Comparison of ENCODE assay signal across 8 cellular contexts in the genomic region with DNA sequence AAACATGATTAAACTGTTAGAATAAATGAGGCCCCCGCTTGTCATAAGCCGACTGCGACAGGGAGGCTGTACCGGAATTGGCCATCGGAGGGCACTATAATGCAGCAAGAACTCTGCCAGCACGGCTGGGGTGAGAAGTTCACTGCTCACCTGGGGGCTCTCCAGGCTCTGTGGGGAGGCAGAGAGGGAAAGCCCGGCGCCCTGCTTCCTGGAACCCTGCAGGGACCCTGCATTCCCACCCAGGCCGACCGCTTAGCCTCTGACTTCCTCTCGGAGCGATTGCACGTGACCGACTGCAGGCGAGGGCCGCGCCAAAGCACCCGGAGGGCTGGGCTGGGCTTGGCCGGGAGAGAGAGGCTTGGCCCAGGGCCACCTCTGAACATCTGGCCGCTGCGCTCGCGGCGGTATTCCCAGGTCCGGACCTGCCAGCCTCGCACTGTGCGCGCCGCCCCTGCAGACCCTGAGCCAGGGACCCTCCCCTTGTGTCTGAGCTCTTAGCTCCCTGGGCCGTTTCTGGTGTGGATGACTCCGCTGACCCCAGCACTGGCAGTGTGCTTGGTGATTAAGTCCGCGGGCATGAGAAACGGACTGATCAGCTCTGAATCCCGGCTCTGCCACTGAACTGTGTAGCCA. TPM values are rescaled to one million over a fixed set of nuclear protein-coding genes. Genes with fewer than 3 reads are reported as not detected.
DNase-seq lines count a peak whose midpoint lies in the region; ATAC-seq and TF ChIP-seq lines count a peak whose summit lies in the region.

No MANE protein-coding gene starts in this region.

- H3K4me3 Mint-ChIP-seq in chondrocyte (ENCODE audit: unreplicated experiment) = peak overlapping the region; percentile 66

- H3K27ac Mint-ChIP-seq in chondrocyte (ENCODE audit: unreplicated experiment) = no peak overlapping the region

- H3K36me3 Mint-ChIP-seq in chondrocyte (ENCODE audit: low read depth) = no peaks in the 10 kb centered on the region

- H3K4me1 Mint-ChIP-seq in chondrocyte (ENCODE audit: low read depth) = peaks cover 13% of the 10 kb centered on the region

- TF ChIP-seq CTCF in chondrocyte (IDR thresholded peaks at IDR 0.05) = peak; percentile 99

- H3K9me3 Mint-ChIP-seq in chondrocyte (ENCODE audit: low read depth) = no peaks in the 10 kb centered on the region

- peak; percentile 68 to 74 for DNase-seq in AML-193 (lab: John Stamatoyannopoulos, UW)
- peak; percentile 52 to 88 for DNase-seq in NCI-H446 (lab: John Stamatoyannopoulos, UW)
- peak; percentile 71 for DNase-seq in activated CD4-positive, alpha-beta T cell treated with anti-CD3 and anti-CD28 coated beads for 1 hour
- peak; percentile 90 for DNase-seq in chondrocyte (ENCODE audit: low spot score)
- peak; percentile 54 to 81 for DNase-seq in left colon
- DNase-seq in stimulated activated CD4-positive, alpha-beta T cell treated with anti-CD3 and anti-CD28 coated beads, Interleukin-1b, Interleukin-23, amount 100 ng/mL, for 4 hours (ENCODE audit: low read depth in 2 of 2) = peak; percentile 77 to 83

- ATAC-seq in GM19043 (IDR thresholded peaks at IDR 0.05; ENCODE audit: low read depth, unreplicated experiment) (peak; percentile 83), HG03354 (IDR thresholded peaks at IDR 0.05; ENCODE audit: poor library complexity, severe bottlenecking, unreplicated experiment) (peak; percentile 98), left colon (peak; percentile 96)

- intact Hi-C loops in left colon (cut with DNase I, micrococcal nuclease) = no loop called here

- peaks cover 42% of the 10 kb centered on the region for H3K27me3 Mint-ChIP-seq in chondrocyte (ENCODE audit: low read depth)

RNA-seq across cellular contexts. Expression of gene DRD3, which starts 26.2 kb away (rescaled TPM):
- total RNA-seq in chondrocyte (not detected in 3 replicates), left colon (not detected)

Comparison
In these comparisons a context has a peak if more than half of its experiments do, and no peak if none do; other contexts are left out.
1. Peak in every context shown above with its lines: DNase-seq and ATAC-seq.